ENCODE assay signal across 12 cellular contexts in the genomic region with DNA sequence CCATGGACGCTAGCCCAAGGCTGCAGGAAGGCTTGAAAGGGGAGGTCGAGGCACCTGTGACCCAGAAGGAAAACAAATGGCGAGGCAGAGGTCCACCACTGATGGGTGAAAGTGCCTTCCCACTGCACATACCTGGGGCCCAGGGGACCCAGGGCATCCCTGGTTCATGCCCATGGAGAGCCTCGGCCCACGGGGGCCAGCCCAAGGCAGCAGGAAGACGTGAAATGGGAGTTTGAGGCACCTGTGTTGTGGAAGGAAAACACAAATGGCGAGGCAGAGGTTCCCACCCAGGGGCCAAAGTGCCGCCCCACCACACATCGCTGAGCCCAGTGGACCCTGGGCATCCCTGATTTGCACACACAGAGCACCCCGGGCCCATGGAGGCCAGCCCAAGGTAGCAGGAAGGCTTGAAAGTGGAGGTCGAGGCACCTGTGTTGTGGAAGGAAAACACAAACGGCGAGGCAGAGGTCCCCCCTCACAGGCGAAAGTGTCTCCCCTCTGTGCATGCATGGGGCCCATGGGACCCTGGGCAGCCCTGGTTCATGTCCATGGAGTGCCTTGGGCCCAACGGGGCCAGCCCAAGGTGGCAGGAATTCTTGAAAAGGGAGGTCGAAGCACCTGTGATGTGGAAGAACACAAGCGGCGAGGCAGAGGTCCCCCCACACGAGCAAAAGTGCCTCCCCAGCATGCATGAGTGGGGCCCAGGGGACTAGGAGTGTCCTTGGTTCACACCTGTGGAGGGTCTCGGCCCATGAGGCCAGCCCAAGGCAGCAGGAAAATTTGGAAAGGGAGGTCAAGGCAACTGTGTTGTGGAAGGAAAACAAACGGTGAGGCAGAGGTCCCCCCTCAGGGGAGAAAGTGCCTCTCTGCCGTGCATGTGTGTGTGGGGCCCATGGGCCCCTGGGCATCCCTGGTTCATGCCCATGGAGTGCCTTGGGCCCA.
DNase-seq lines count a peak whose midpoint lies in the region; ATAC-seq lines count a peak whose summit lies in the region.
"Had no signal": no experiment of that assay in that cellular context is flagged by ENCODE, and none has a peak within 500 bp of the region (broad histone marks: within the 10 kb centered on the region; RNA-seq: fewer than 3 reads in every experiment).

No MANE protein-coding gene starts in this region.

- no peaks in the 10 kb centered on the region for H3K27me3 ChIP-seq in H7 (ENCODE audit: control insufficient read depth, insufficient read depth, low read length)

- ATAC-seq in HG03521 (IDR thresholded peaks at IDR 0.05; ENCODE audit: unreplicated experiment) = no peak
- ATAC-seq: activated CD8-positive, alpha-beta T cell treated with anti-CD3 and anti-CD28 coated beads, Interleukin-2, amount 10 ng/mL, durations not matched to agents 7 days and 5 days had no signal

- DNase-seq in H7 = peak; percentile 2
- peak; percentile 1 to 9 for DNase-seq in activated T-cell treated with anti-CD3 and anti-CD28 coated beads, Interleukin-2, amount 50 U/mL, for 48 hours
- DNase-seq in iPS-NIHi7 (ENCODE audit: extremely low spot score) = peak; percentile 1
- peak; percentile 3 for DNase-seq in stimulated activated CD8-positive, alpha-beta memory T cell treated with anti-CD3 and anti-CD28 coated beads, Interleukin-4, amount 100 ng/mL, for 48 hours
- DNase-seq in epidermal melanocyte (ENCODE audit: insufficient read length, low spot score) = no peak
- no peak for DNase-seq in stimulated activated CD4-positive, alpha-beta T cell treated with anti-CD3 and anti-CD28 coated beads, Interleukin-4, amount 100 ng/mL, for 1 hour
- DNase-seq: activated CD8-positive, alpha-beta T cell treated with anti-CD3 and anti-CD28 coated beads, Interleukin-2, amount 10 ng/mL, durations not matched to agents 7 days and 5 days; COR-L47; NCI-H1436 treated with DMSO at 0.1 percent for 48 hours; NCI-H82 had no signal

- no peaks in the 10 kb centered on the region for H3K36me3 ChIP-seq in H7 (replicated peaks; ENCODE audit: control insufficient read depth, insufficient read depth, low read length)

- H3K4me3 ChIP-seq in H7 (ENCODE audit: insufficient read depth, low read depth, low read length) = no peak overlapping the region
- H3K4me3 ChIP-seq: SK-N-MC had no signal

Comparison
In these comparisons a context has a peak if more than half of its experiments do, and no peak if none do; other contexts are left out.
1. DNase-seq: peak in H7 (single experiment), activated T-cell treated with anti-CD3 and anti-CD28 coated beads, Interleukin-2, amount 50 U/mL, for 48 hours (2 of 2), iPS-NIHi7 (single experiment) and stimulated activated CD8-positive, alpha-beta memory T cell treated with anti-CD3 and anti-CD28 coated beads, Interleukin-4, amount 100 ng/mL, for 48 hours (single experiment); none in epidermal melanocyte (single experiment) and stimulated activated CD4-positive, alpha-beta T cell treated with anti-CD3 and anti-CD28 coated beads, Interleukin-4, amount 100 ng/mL, for 1 hour (single experiment).